ENCODE assay signal across 9 cellular contexts in genomic region chr19:16608290-16608704, GRCh38. TPM values are rescaled to one million over a fixed set of nuclear protein-coding genes. Genes with fewer than 3 reads are reported as not detected.
DNase-seq lines count a peak whose midpoint lies in the region; ATAC-seq and TF ChIP-seq lines count a peak whose summit lies in the region.
"Had no signal": no experiment of that assay in that cellular context is flagged by ENCODE, and none has a peak within 500 bp of the region (broad histone marks: within the 10 kb centered on the region; RNA-seq: fewer than 3 reads in every experiment).

No MANE protein-coding gene starts in this region.

- CTCF ChIA-PET in MCF 10A (lab: Yijun Ruan, JAX), result interaction anchor here (0.7 to 1.3 kb wide), 3 partner anchors 24 to 329 kb away, joined by 3 to 5 read pairs (median 3); no protein-coding TSS in a partner anchor

- POLR2A ChIA-PET in MCF 10A (lab: Yijun Ruan, JAX), result interaction anchor here (0.7 to 3.7 kb wide), 9 partner anchors 10 to 67 kb away, joined by 3 to 13 read pairs (median 4); partner anchors contain the start of genes MED26 and TMEM38A

- peaks cover 75% of the 10 kb centered on the region for H3K4me1 ChIP-seq in lower lobe of right lung

- no peaks in the 10 kb centered on the region for H3K9me3 Mint-ChIP-seq in activated naive CD4-positive, alpha-beta T cell treated with anti-CD3 and anti-CD28 coated beads, Interleukin-2, amount 50 U/mL, for 72 hours
- H3K9me3 Mint-ChIP-seq in MCF 10A (ENCODE audit: unreplicated experiment) (no peaks in the 10 kb centered on the region), type B pancreatic cell (no peaks in the 10 kb centered on the region)

- peak overlapping the region in 1 of 2 donors; percentile 74 for H3K27ac Mint-ChIP-seq in activated naive CD4-positive, alpha-beta T cell treated with anti-CD3 and anti-CD28 coated beads, Interleukin-2, amount 50 U/mL, for 72 hours
- H3K27ac Mint-ChIP-seq in MCF 10A (ENCODE audit: low read depth, unreplicated experiment) (peak overlapping the region; percentile 74), type B pancreatic cell (no peak overlapping the region)

- no peaks in the 10 kb centered on the region for H3K9me3 ChIP-seq in lower lobe of right lung

- H3K36me3 ChIP-seq in lower lobe of right lung, result no peaks in the 10 kb centered on the region

- no peaks in the 10 kb centered on the region for H3K27me3 ChIP-seq in lower lobe of right lung (ENCODE audit: low read depth)

- no peaks in the 10 kb centered on the region for H3K36me3 Mint-ChIP-seq in activated naive CD4-positive, alpha-beta T cell treated with anti-CD3 and anti-CD28 coated beads, Interleukin-2, amount 50 U/mL, for 72 hours
- peaks cover 13% of the 10 kb centered on the region for H3K36me3 Mint-ChIP-seq in MCF 10A (ENCODE audit: insufficient read depth, unreplicated experiment)
- no peaks in the 10 kb centered on the region for H3K36me3 Mint-ChIP-seq in type B pancreatic cell

- H3K4me3 Mint-ChIP-seq in MCF 10A (ENCODE audit: unreplicated experiment), result peak overlapping the region; percentile 1
- H3K4me3 Mint-ChIP-seq in type B pancreatic cell, result no peak overlapping the region

- intact Hi-C loops in MCF 10A (cut with micrococcal nuclease) (no loop called here), lower lobe of right lung (cut with DNase I) (no loop called here)

- peak overlapping the region; percentile 61 for H3K27ac ChIP-seq in lower lobe of right lung

- ATAC-seq in activated naive CD4-positive, alpha-beta T cell treated with anti-CD3 and anti-CD28 coated beads, Interleukin-2, amount 50 U/mL, for 72 hours, result peak; percentile 78 to 86
- peak; percentile 66 to 75 for ATAC-seq in lower lobe of right lung

- H3K4me1 Mint-ChIP-seq in MCF 10A (ENCODE audit: insufficient read depth, unreplicated experiment) (peaks cover 39% of the 10 kb centered on the region), type B pancreatic cell (ENCODE audit: unreplicated experiment) (peaks cover 16% of the 10 kb centered on the region)

- H3K4me3 ChIP-seq in lower lobe of right lung, result no peak overlapping the region

- H3K27me3 Mint-ChIP-seq in MCF 10A (ENCODE audit: insufficient read depth, unreplicated experiment) (no peaks in the 10 kb centered on the region), type B pancreatic cell (no peaks in the 10 kb centered on the region)

- BruUV-seq in MCF 10A (replicated peaks; lab: Mats Ljungman, UMichigan), result no TSS peak

- TF ChIP-seq CTCF in MCF 10A (IDR thresholded peaks at IDR 0.05; ENCODE audit: unreplicated experiment), result no peak
- TF ChIP-seq CTCF in lower lobe of right lung (IDR thresholded peaks at IDR 0.05), result no peak
- no peak for TF ChIP-seq CTCF in type B pancreatic cell (conservative IDR thresholded peaks at IDR 0.05)

- no peak for DNase-seq in activated naive CD4-positive, alpha-beta T cell treated with anti-CD3 and anti-CD28 coated beads, Interleukin-2, amount 50 U/mL, for 72 hours (ENCODE audit: low spot score in 2 of 2)
- DNase-seq in activated naive CD4-positive, alpha-beta T cell (lab: John Stamatoyannopoulos, UW), result no peak
- DNase-seq in MCF 10A (ENCODE audit: unreplicated experiment), result peak; percentile 69
- no peak for DNase-seq in lower lobe of right lung
- DNase-seq in ureter (ENCODE audit: low spot score), result peak; percentile 73
- no peak for DNase-seq in stimulated activated CD4-positive, alpha-beta T cell treated with anti-CD3 and anti-CD28 coated beads, Interleukin-4, amount 100 ng/mL, for 1 hour
- DNase-seq in type B pancreatic cell (ENCODE audit: extremely low spot score, unreplicated experiment), result no peak
- no peak for DNase-seq in NCI-H187 (lab: John Stamatoyannopoulos, UW)
- DNase-seq: stimulated activated CD8-positive, alpha-beta memory T cell treated with anti-CD3 and anti-CD28 coated beads, Interleukin-4, amount 100 ng/mL, for 48 hours had no signal

RNA-seq across cellular contexts. Expression of gene MED26, which starts 19.7 kb away (rescaled TPM):
- total RNA-seq in activated naive CD4-positive, alpha-beta T cell treated with anti-CD3 and anti-CD28 coated beads, Interleukin-2, amount 50 U/mL, for 72 hours, result 10 to 100 TPM; 24.1 TPM
- total RNA-seq in MCF 10A (2022), result 11.1 and 12.9 TPM in 2 replicates
- 11.1 TPM for total RNA-seq in lower lobe of right lung
- 14.1 TPM for total RNA-seq in ureter
- 12.5 and 12.8 TPM in 2 replicates for total RNA-seq in type B pancreatic cell (ENCODE audit: low replicate concordance)

RNA-seq across cellular contexts. Expression of gene SLC35E1, which starts 36.1 kb away (rescaled TPM):
- total RNA-seq in activated naive CD4-positive, alpha-beta T cell treated with anti-CD3 and anti-CD28 coated beads, Interleukin-2, amount 50 U/mL, for 72 hours, result 10 to 100 TPM; 39.5 to 58.2 TPM
- total RNA-seq in MCF 10A (2022) (62.2 and 62.6 TPM in 2 replicates), lower lobe of right lung (47.3 TPM), ureter (62.3 TPM), type B pancreatic cell (ENCODE audit: low replicate concordance) (44.5 and 52.7 TPM in 2 replicates)

RNA-seq across cellular contexts. Expression of gene SMIM7, which starts 51.6 kb away (rescaled TPM):
- total RNA-seq in activated naive CD4-positive, alpha-beta T cell treated with anti-CD3 and anti-CD28 coated beads, Interleukin-2, amount 50 U/mL, for 72 hours, result 10 to 100 TPM; 44.0 to 45.8 TPM
- total RNA-seq in MCF 10A (2022) (69.3 and 81.8 TPM in 2 replicates), lower lobe of right lung (70.5 TPM), ureter (117 TPM), type B pancreatic cell (ENCODE audit: low replicate concordance) (63.6 and 72.1 TPM in 2 replicates)

RNA-seq across cellular contexts. Expression of gene TMEM38A, which starts 52.6 kb away (rescaled TPM):
- total RNA-seq in activated naive CD4-positive, alpha-beta T cell treated with anti-CD3 and anti-CD28 coated beads, Interleukin-2, amount 50 U/mL, for 72 hours, result 1 to 10 TPM; 1.6 to 2.5 TPM
- total RNA-seq in MCF 10A (2022) (2.1 and 4.5 TPM in 2 replicates), lower lobe of right lung (7.1 TPM), ureter (3.2 TPM), type B pancreatic cell (ENCODE audit: low replicate concordance) (7.6 and 8.0 TPM in 2 replicates)

Comparison
In these comparisons a context has a peak if more than half of its experiments do, and no peak if none do; other contexts are left out.
1. DNase-seq: peak in MCF 10A (single experiment) and ureter (single experiment); none in activated naive CD4-positive, alpha-beta T cell treated with anti-CD3 and anti-CD28 coated beads, Interleukin-2, amount 50 U/mL, for 72 hours (0 of 2), activated naive CD4-positive, alpha-beta T cell (0 of 4), lower lobe of right lung (single experiment), stimulated activated CD4-positive, alpha-beta T cell treated with anti-CD3 and anti-CD28 coated beads, Interleukin-4, amount 100 ng/mL, for 1 hour (single experiment), type B pancreatic cell (single experiment) and NCI-H187 (0 of 2).